Comparison of ENCODE assay signal across 8 cellular contexts in the genomic region with DNA sequence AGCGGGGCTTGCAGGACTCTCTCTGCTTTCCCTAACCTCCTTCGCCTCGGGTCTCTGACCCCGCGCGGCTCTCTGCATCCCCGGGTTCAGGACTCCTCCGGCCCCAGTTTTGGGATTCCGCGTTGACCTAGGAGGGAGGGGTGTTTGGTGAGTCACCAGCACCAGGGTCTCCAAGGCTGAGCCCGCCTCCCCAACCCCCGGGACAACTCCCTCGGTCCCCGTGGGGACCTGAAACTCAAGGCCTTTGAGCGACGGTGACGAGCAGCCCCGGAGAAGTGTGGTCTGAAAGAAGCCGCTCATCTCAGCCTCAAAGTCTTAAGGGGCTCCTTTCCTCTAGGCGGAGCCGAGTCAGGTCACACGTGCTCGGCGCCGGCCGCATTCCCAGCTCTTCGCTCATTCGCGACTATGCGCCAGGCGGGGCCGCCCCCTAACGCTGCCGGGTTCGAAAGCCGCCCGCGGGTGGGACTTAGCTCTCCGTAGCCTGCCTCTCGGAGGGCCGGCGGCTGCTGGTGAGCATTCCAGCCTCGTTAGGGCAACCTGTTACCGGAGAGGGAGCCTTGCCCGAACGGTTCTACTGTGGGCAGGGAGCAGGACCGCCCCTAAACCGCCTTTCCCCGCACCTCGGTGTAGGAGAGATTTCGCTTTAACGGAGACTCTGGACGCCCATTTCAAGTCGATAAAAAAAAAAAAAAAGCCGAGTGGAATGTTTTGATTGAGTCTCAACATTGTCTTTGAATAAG. TPM values are rescaled to one million over a fixed set of nuclear protein-coding genes. Genes with fewer than 3 reads are reported as not detected.
A peak's percentile ranks its signal among the peaks of the same experiment; 100 is the strongest.
DNase-seq lines count a peak whose midpoint lies in the region; ATAC-seq and TF ChIP-seq lines count a peak whose summit lies in the region.

No MANE protein-coding gene starts in this region.

- H3K23ac ChIP-seq in mesenchymal stem cell (ENCODE audit: low read length in 2 of 2): peak overlapping the region in 1 of 2 experiments; percentile 70

- no peak overlapping the region for H3K14ac ChIP-seq in mesenchymal stem cell (ENCODE audit: low read length in 2 of 2)

- no peak overlapping the region for H2BK12ac ChIP-seq in mesenchymal stem cell (ENCODE audit: low read length in 2 of 2)

- no peak overlapping the region for H4K91ac ChIP-seq in mesenchymal stem cell (ENCODE audit: low read length)

- POLR2A ChIA-PET in HEK293T (lab: Yijun Ruan, JAX): interaction anchor here (0.7 to 1.2 kb wide), 2 partner anchors 10 to 11 kb away, joined by 3 to 4 read pairs; no protein-coding TSS in a partner anchor

- no peak overlapping the region for H3K4ac ChIP-seq in mesenchymal stem cell (ENCODE audit: low read depth in 1 of 2, low read length in 2 of 2)

- H3K4me1 ChIP-seq in mesenchymal stem cell (ENCODE audit: control insufficient read depth, insufficient read depth, low read depth, low read length): peaks cover 18% of the 10 kb centered on the region

- peak overlapping the region; percentile 43 for H2AFZ ChIP-seq in mesenchymal stem cell (ENCODE audit: low read depth, low read length)

- no peak overlapping the region for H3K18ac ChIP-seq in mesenchymal stem cell (ENCODE audit: low read depth in 1 of 2, low read length in 2 of 2)

- peaks cover 86 to 100% of the 10 kb centered on the region in 2 experiments for H3K27me3 ChIP-seq in mesenchymal stem cell (ENCODE audit: control insufficient read depth in 1 of 2, insufficient read depth in 1 of 2, low read length in 2 of 2)

- ATAC-seq in GM18867 (IDR thresholded peaks at IDR 0.05; ENCODE audit: unreplicated experiment): peak; percentile 51
- ATAC-seq in HG03457 (IDR thresholded peaks at IDR 0.05; ENCODE audit: unreplicated experiment): no peak

- no peak overlapping the region for H2AK5ac ChIP-seq in mesenchymal stem cell (ENCODE audit: low read length, severe bottlenecking)

- H3K4me3 ChIP-seq in cardiac fibroblast (replicated peaks in 1 of 2; ENCODE audit: low read depth in 2 of 2, low read length in 2 of 2) (peak overlapping the region; percentile 11 to 18), mesenchymal stem cell (ENCODE audit: insufficient read depth in 1 of 2, low read depth in 1 of 2, low read length in 2 of 2) (peak overlapping the region; percentile 35 to 73)

- H3K4me2 ChIP-seq in mesenchymal stem cell (ENCODE audit: low read length, poor library complexity, severe bottlenecking): peak overlapping the region; percentile 97

- no peak overlapping the region for H3K9ac ChIP-seq in mesenchymal stem cell (ENCODE audit: low read length)

- no peak overlapping the region for H3K27ac ChIP-seq in mesenchymal stem cell (ENCODE audit: low read length, poor library complexity, severe bottlenecking)

- H3K9me3 ChIP-seq in mesenchymal stem cell (ENCODE audit: control insufficient read depth, low read length): no peaks in the 10 kb centered on the region

- CTCF ChIA-PET in HEK293T (lab: Yijun Ruan, JAX): no interaction called here

- H4K8ac ChIP-seq in mesenchymal stem cell (ENCODE audit: low read length): no peak overlapping the region

- in situ Hi-C loops in KBM-7 (cut with MboI; ENCODE audit: low pct_unique_long_range_greater_than_20kb, low sequenced_read_pairs): no loop called here

- DNase-seq in AG20443 (ENCODE audit: low spot score) (peak; percentile 53), KBM-7 (peak; percentile 60), cardiac fibroblast (ENCODE audit: low read depth in 2 of 2) (peak in 1 of 2 donors; percentile 17), mesenchymal stem cell (no peak), HEK293T (ENCODE audit: extremely low spot score) (no peak), midbrain (lab: John Stamatoyannopoulos, UW) (no peak)

- H2BK120ac ChIP-seq in mesenchymal stem cell (ENCODE audit: low read depth, low read length): peak overlapping the region; percentile 34

- no peak overlapping the region for H2BK15ac ChIP-seq in mesenchymal stem cell (ENCODE audit: low read depth, poor library complexity, severe bottlenecking)

- no peak for TF ChIP-seq CTCF in cardiac fibroblast (IDR thresholded peaks at IDR 0.05; ENCODE audit: low read depth, low read length)

- H3K79me1 ChIP-seq in mesenchymal stem cell (replicated peaks; ENCODE audit: low read length, poor library complexity, severe bottlenecking): no peaks in the 10 kb centered on the region

- H2BK5ac ChIP-seq in mesenchymal stem cell (ENCODE audit: low read depth, low read length, poor library complexity, severe bottlenecking): no peak overlapping the region

- WGBS in mesenchymal stem cell: under 1% methylated on average over 51 of the region's 55 CpGs

- no peaks in the 10 kb centered on the region for H3K36me3 ChIP-seq in mesenchymal stem cell (ENCODE audit: control insufficient read depth in 1 of 2, insufficient read depth in 2 of 2, low read depth in 1 of 2, low read length in 2 of 2)

TF ChIP-seq in HEK293T, 16 proteins besides CTCF, POLR2A, EP300 and RAD21:
- TF ChIP-seq NFRKB (IDR thresholded peaks at IDR 0.05) (no peak), FOXM1 (IDR thresholded peaks at IDR 0.05; ENCODE audit: borderline replicate concordance) (no peak), ZNF384 (IDR thresholded peaks at IDR 0.05) (no peak)

RNA-seq across cellular contexts. Expression of a gene that starts 3.0 kb away (rescaled TPM):
- not detected for polyA plus RNA-seq in mesenchymal stem cell (2013, experiment 1 of 2)
- not detected for polyA plus RNA-seq in mesenchymal stem cell (2013, experiment 2 of 2)

RNA-seq across cellular contexts. Expression of a gene that starts 35.1 kb away (rescaled TPM):
- 26.7 TPM for polyA plus RNA-seq in mesenchymal stem cell (2013, experiment 1 of 2)
- polyA plus RNA-seq in mesenchymal stem cell (2013, experiment 2 of 2): 27.8 TPM

Comparison
In these comparisons a context has a peak if more than half of its experiments do, and no peak if none do; other contexts are left out.
1. DNase-seq: peak in AG20443 (single experiment) and KBM-7 (single experiment); none in mesenchymal stem cell (single experiment), HEK293T (single experiment) and midbrain (single experiment).